Comparison of ENCODE assay signal across 8 cellular contexts in the genomic region with DNA sequence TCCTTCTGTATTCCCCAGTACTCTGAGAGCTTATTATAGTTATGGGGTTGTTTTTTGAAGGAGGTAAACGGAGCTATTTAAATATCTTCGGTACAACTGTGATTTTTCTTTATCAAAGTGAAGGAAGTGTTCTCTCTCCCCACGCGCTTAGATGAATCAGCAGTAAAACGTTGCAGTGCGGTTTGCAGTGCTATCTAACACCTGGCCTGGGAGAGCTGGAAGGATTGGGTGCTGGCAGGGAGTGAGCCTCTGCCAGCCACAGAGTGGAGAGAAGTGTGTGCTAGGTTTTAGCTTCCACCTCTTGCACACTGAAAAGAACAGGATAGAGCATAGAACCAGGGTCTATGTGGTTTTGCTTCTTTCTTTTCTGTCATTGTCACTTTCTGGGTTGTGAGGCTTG.
DNase-seq lines count a peak whose midpoint lies in the region; ATAC-seq and TF ChIP-seq lines count a peak whose summit lies in the region.

No MANE protein-coding gene starts in this region.

- TF ChIP-seq CTCF in smooth muscle cell (IDR thresholded peaks at IDR 0.05; ENCODE audit: borderline replicate concordance, insufficient read depth, poor library complexity, severe bottlenecking): no peak

- H3K9ac ChIP-seq in smooth muscle cell (ENCODE audit: low read depth): no peak overlapping the region

- H3K4me3 ChIP-seq in smooth muscle cell: peak overlapping the region; percentile 14

- peaks cover 8% of the 10 kb centered on the region for H3K36me3 ChIP-seq in smooth muscle cell (ENCODE audit: low read depth)

- H4K20me1 ChIP-seq in smooth muscle cell (ENCODE audit: low read depth): peaks cover 4% of the 10 kb centered on the region

- peak; percentile 65 for ATAC-seq in HG03039 (IDR thresholded peaks at IDR 0.05; ENCODE audit: unreplicated experiment)

- H3K4me2 ChIP-seq in smooth muscle cell: peak overlapping the region; percentile 78

- no peaks in the 10 kb centered on the region for H3K27me3 ChIP-seq in smooth muscle cell (ENCODE audit: low read depth)

- H3K4me1 ChIP-seq in smooth muscle cell (ENCODE audit: low read depth): peaks cover 13% of the 10 kb centered on the region

- no peak overlapping the region for H2AFZ ChIP-seq in smooth muscle cell (ENCODE audit: low read depth)

- no peaks in the 10 kb centered on the region for H3K79me2 ChIP-seq in smooth muscle cell (ENCODE audit: low read depth)

- peak overlapping the region; percentile 31 for H3K27ac ChIP-seq in smooth muscle cell (ENCODE audit: low read depth)

- 32% methylated on average over 6 of the region's 6 CpGs for WGBS in smooth muscle cell (ENCODE audit: low lambda C conversion rate)

- H3F3A ChIP-seq in smooth muscle cell (ENCODE audit: low read depth): peaks cover 3% of the 10 kb centered on the region

- peak; percentile 10 for DNase-seq in NCI-H2196 (lab: John Stamatoyannopoulos, UW; ENCODE audit: unreplicated experiment)
- no peak for DNase-seq in NCI-H2196 treated with DMSO at 0.1 percent for 48 hours (lab: John Stamatoyannopoulos, UW; ENCODE audit: unreplicated experiment)
- DNase-seq in NCI-H446 (lab: John Stamatoyannopoulos, UW): peak; percentile 79 to 87
- peak; percentile 40 for DNase-seq in activated T-cell treated with anti-CD3 and anti-CD28 coated beads for 24 hours (ENCODE audit: low read depth)
- DNase-seq in glomerular visceral epithelial cell (ENCODE audit: extremely low spot score): peak; percentile 85
- no peak for DNase-seq in smooth muscle cell (lab: John Stamatoyannopoulos, UW; ENCODE audit: unreplicated experiment)
- DNase-seq in foreskin melanocyte: no peak

- H3K9me3 ChIP-seq in smooth muscle cell (replicated peaks; ENCODE audit: low read depth): no peaks in the 10 kb centered on the region

Comparison
In these comparisons a context has a peak if more than half of its experiments do, and no peak if none do; other contexts are left out.
1. DNase-seq: peak in NCI-H2196 (single experiment), NCI-H446 (2 of 2), activated T-cell treated with anti-CD3 and anti-CD28 coated beads for 24 hours (single experiment) and glomerular visceral epithelial cell (single experiment); none in NCI-H2196 treated with DMSO at 0.1 percent for 48 hours (single experiment), smooth muscle cell (single experiment) and foreskin melanocyte (single experiment).